Comparison of ENCODE assay signal across 8 cellular contexts in genomic region chr4:120049732-120050494, GRCh38. TPM values are rescaled to one million over a fixed set of nuclear protein-coding genes. Genes with fewer than 3 reads are reported as not detected.
A peak's percentile ranks its signal among the peaks of the same experiment; 100 is the strongest.
DNase-seq lines count a peak whose midpoint lies in the region; TF ChIP-seq lines count a peak whose summit lies in the region.

No MANE protein-coding gene starts in this region.

- intact Hi-C loops in left ventricle myocardium inferior (cut with micrococcal nuclease): loop anchor here (5.0 to 10.0 kb wide), 3 partner anchors 353 to 735 kb away; no protein-coding TSS in a partner anchor

- H3K27ac ChIP-seq in left ventricle myocardium inferior (replicated peaks): peak overlapping the region; percentile 55

- H3K27me3 ChIP-seq in left ventricle myocardium inferior (ENCODE audit: low read depth): no peaks in the 10 kb centered on the region

- H3K4me1 ChIP-seq in left ventricle myocardium inferior: peaks cover under 1% of the 10 kb centered on the region

- TF ChIP-seq CTCF in GM12873 (IDR thresholded peaks at IDR 0.05; ENCODE audit: insufficient read depth, low read depth, low read length, missing control alignments) (peak; percentile 82), HFF-Myc (IDR thresholded peaks at IDR 0.05; ENCODE audit: low read depth, low read length, missing control alignments) (peak; percentile 82), left ventricle myocardium inferior (IDR thresholded peaks at IDR 0.05; ENCODE audit: borderline replicate concordance) (peak; percentile 88)

- H3K4me3 ChIP-seq in HFF-Myc (replicated peaks; ENCODE audit: low read depth, low read length): peak overlapping the region; percentile 37
- H3K4me3 ChIP-seq in left ventricle myocardium inferior: peak overlapping the region; percentile 37

- peak; percentile 84 for DNase-seq in HFF-Myc (ENCODE audit: extremely low read depth, low read depth)
- DNase-seq in MV-4-11 (lab: John Stamatoyannopoulos, UW): peak; percentile 91
- peak; percentile 21 to 63 (median 52) for DNase-seq in T-helper 1 cell
- peak in 54 of 56 donors; percentile 8 to 92 (median 53) for DNase-seq in amygdala (lab: John Stamatoyannopoulos, UW)
- DNase-seq in left ventricle myocardium inferior: peak; percentile 50
- DNase-seq in putamen (ENCODE audit: low spot score): peak; percentile 70
- no peak for DNase-seq in OCI-M2 (lab: John Stamatoyannopoulos, UW; ENCODE audit: unreplicated experiment)

- no peaks in the 10 kb centered on the region for H3K9me3 ChIP-seq in left ventricle myocardium inferior (replicated peaks)

- no peaks in the 10 kb centered on the region for H3K36me3 ChIP-seq in left ventricle myocardium inferior

RNA-seq across cellular contexts. Expression of gene MAD2L1, which starts 16.7 kb away (rescaled TPM):
- total RNA-seq in left ventricle myocardium inferior: 1.8 TPM
